ENCODE assay signal across 28 cellular contexts in the genomic region with DNA sequence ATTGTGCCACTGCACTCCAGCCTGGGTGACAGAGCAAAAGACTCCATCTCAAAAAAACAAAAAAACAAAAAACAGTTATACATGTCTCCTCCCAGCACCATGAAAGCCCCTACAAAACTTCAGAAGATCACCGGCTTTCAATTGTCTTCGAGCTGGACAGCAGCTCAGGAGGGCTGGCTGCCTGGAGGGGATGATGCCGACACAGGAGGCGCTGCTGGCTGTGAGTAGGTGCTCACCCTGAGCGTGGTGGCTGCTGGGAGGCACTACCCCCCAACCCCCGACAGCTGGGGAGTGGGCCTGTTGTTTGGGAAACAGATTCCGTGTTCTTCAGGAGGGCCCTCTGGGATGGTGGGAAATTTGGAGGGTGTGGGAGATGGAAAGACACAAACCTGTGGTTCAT.
"Had no signal": no experiment of that assay in that cellular context is flagged by ENCODE, and none has a peak within 500 bp of the region (broad histone marks: within the 10 kb centered on the region; RNA-seq: fewer than 3 reads in every experiment).

No MANE protein-coding gene starts in this region.

- H3K27me3 Mint-ChIP-seq: activated B cell treated with CpG ODN at 0.5 μM for 24 hours; activated CD4-positive, alpha-beta memory T cell treated with anti-CD3 and anti-CD28 coated beads, Interleukin-2, amount 10 ng/mL, durations not matched to agents 7 days and 5 days; activated naive CD8-positive, alpha-beta T cell treated with anti-CD3 and anti-CD28 coated beads, Interleukin-2, amount 50 U/mL, for 24 hours; T-helper 17 cell had no signal

- H3K27me3 ChIP-seq: ascending aorta, body of pancreas, SJCRH30 had no signal

- H3K4me3 Mint-ChIP-seq: activated B cell treated with CpG ODN at 0.5 μM for 24 hours; activated CD4-positive, alpha-beta memory T cell treated with anti-CD3 and anti-CD28 coated beads, Interleukin-2, amount 10 ng/mL, durations not matched to agents 7 days and 5 days; activated naive CD8-positive, alpha-beta T cell treated with anti-CD3 and anti-CD28 coated beads, Interleukin-2, amount 50 U/mL, for 24 hours; activated T-helper 1 cell treated with anti-CD3 and anti-CD28 coated beads, Interleukin-12 subunit alpha, Interleukin-12 subunit beta, Interleukin-2, Interleukin-4 antibody, amounts not matched to agents 30 ng/mL and 10 ng/mL and 1 ng/mL, durations not matched to agents 14 hours and 24 hours and 36 hours; T-helper 17 cell had no signal

- FAIRE-seq: bronchial epithelial cell, TTC549 had no signal

- H3K9me3 Mint-ChIP-seq: activated B cell treated with CpG ODN at 0.5 μM for 24 hours; activated CD4-positive, alpha-beta memory T cell treated with anti-CD3 and anti-CD28 coated beads, Interleukin-2, amount 10 ng/mL, durations not matched to agents 7 days and 5 days; activated naive CD4-positive, alpha-beta T cell treated with anti-CD3 and anti-CD28 coated beads, Interleukin-2, amount 50 U/mL, for 72 hours; activated naive CD8-positive, alpha-beta T cell treated with anti-CD3 and anti-CD28 coated beads, Interleukin-2, amount 50 U/mL, for 24 hours; activated T-helper 1 cell treated with anti-CD3 and anti-CD28 coated beads, Interleukin-12 subunit alpha, Interleukin-12 subunit beta, Interleukin-2, Interleukin-4 antibody, amounts not matched to agents 30 ng/mL and 10 ng/mL and 1 ng/mL, durations not matched to agents 14 hours and 24 hours and 36 hours had no signal

- ATAC-seq: activated naive CD4-positive, alpha-beta T cell treated with anti-CD3 and anti-CD28 coated beads, Interleukin-2, amount 50 U/mL, for 72 hours; activated naive CD8-positive, alpha-beta T cell treated with anti-CD3 and anti-CD28 coated beads, Interleukin-2, amount 50 U/mL, for 24 hours; body of pancreas; T-helper 17 cell had no signal

- H3K4me3 ChIP-seq: ascending aorta, body of pancreas, SJCRH30 had no signal

- H3K27ac ChIP-seq: body of pancreas, SJCRH30 had no signal

- DNase-seq: activated B cell treated with CpG ODN at 0.5 μM for 24 hours; activated CD4-positive, alpha-beta memory T cell treated with anti-CD3 and anti-CD28 coated beads, Interleukin-2, amount 10 ng/mL, durations not matched to agents 7 days and 5 days; activated CD4-positive, alpha-beta T cell treated with anti-CD3 and anti-CD28 coated beads for 1 hour; activated CD4-positive, alpha-beta T cell treated with anti-CD3 and anti-CD28 coated beads, Interleukin-2, amount 50 U/mL, for 1 hour; activated CD8-positive, alpha-beta memory T cell treated with anti-CD3 and anti-CD28 coated beads, Interleukin-2, amount 50 U/mL, for 4 hours; activated effector memory CD4-positive, alpha-beta T cell treated with anti-CD3 and anti-CD28 coated beads, Interleukin-2, amount 50 U/mL, for 16 hours; activated naive CD4-positive, alpha-beta T cell treated with Interleukin-2 at 50 U/mL for 16 hours; activated naive CD8-positive, alpha-beta T cell treated with anti-CD3 and anti-CD28 coated beads, Interleukin-2, amount 50 U/mL, for 24 hours; activated T-cell treated with anti-CD3 and anti-CD28 coated beads, Interleukin-2, amount 50 U/mL, for 1 hour; amniotic stem cell; body of pancreas; central memory CD4-positive, alpha-beta T cell; Kasumi-1; KBM-7; NCI-H1105 treated with DMSO at 0.1 percent for 48 hours; NCI-H1436 treated with DMSO at 0.1 percent for 48 hours; NCI-H2081; NCI-H524; Right ventricle myocardium superior; RPMI8226; SJCRH30; T-helper 17 cell; T-helper 9 cell had no signal

- H3K27ac Mint-ChIP-seq: activated B cell treated with CpG ODN at 0.5 μM for 24 hours; activated naive CD4-positive, alpha-beta T cell treated with anti-CD3 and anti-CD28 coated beads, Interleukin-2, amount 50 U/mL, for 72 hours; activated naive CD8-positive, alpha-beta T cell treated with anti-CD3 and anti-CD28 coated beads, Interleukin-2, amount 50 U/mL, for 24 hours; activated T-helper 1 cell treated with anti-CD3 and anti-CD28 coated beads, Interleukin-12 subunit alpha, Interleukin-12 subunit beta, Interleukin-2, Interleukin-4 antibody, amounts not matched to agents 30 ng/mL and 10 ng/mL and 1 ng/mL, durations not matched to agents 14 hours and 24 hours and 36 hours had no signal

- H3K36me3 Mint-ChIP-seq: activated naive CD4-positive, alpha-beta T cell treated with anti-CD3 and anti-CD28 coated beads, Interleukin-2, amount 50 U/mL, for 72 hours had no signal

- H3K9me3 ChIP-seq: ascending aorta, body of pancreas, SJCRH30 had no signal

- H3K36me3 ChIP-seq: ascending aorta, SJCRH30 had no signal
